ENCODE assay signal across 7 cellular contexts in genomic region chr3:132722165-132723023, GRCh38. TPM values are rescaled to one million over a fixed set of nuclear protein-coding genes. Genes with fewer than 3 reads are reported as not detected.
A peak's percentile ranks its signal among the peaks of the same experiment; 100 is the strongest.
DNase-seq lines count a peak whose midpoint lies in the region; ATAC-seq and TF ChIP-seq lines count a peak whose summit lies in the region.

NPHP3 (minus strand) TSS chr3:132722409; CDS start chr3:132722355, 54 bp downstream.

- intact Hi-C loops in sciatic nerve (cut with DNase I), result loop anchor here (10.0 kb wide), 1 partner anchor 702 kb away; no protein-coding TSS in a partner anchor

- peak; percentile 44 for ATAC-seq in GM18508 (IDR thresholded peaks at IDR 0.05; ENCODE audit: insufficient read depth, unreplicated experiment)
- peak; percentile 73 for ATAC-seq in HG02981 (IDR thresholded peaks at IDR 0.05; ENCODE audit: unreplicated experiment)
- ATAC-seq in sciatic nerve, result peak; percentile 96

- peaks cover 27% of the 10 kb centered on the region for H4K20me1 ChIP-seq in hepatocyte (ENCODE audit: insufficient read depth, poor library complexity, severe bottlenecking)

- peak within 1 kb of the TSS; percentile 91 for H3K4me2 ChIP-seq in hepatocyte

- WGBS in hepatocyte (ENCODE audit: low lambda C conversion rate, missing lambda C conversion rate), result 1% methylated on average over 18 of the region's 96 CpGs

- no peak for TF ChIP-seq CTCF in hepatocyte (IDR thresholded peaks at IDR 0.05; ENCODE audit: poor library complexity)

- H3K9me3 ChIP-seq in hepatocyte (ENCODE audit: low read depth), result no peaks in the 10 kb centered on the region

- DNase-seq in NCI-H2029 treated with DMSO at 0.1 percent for 48 hours (lab: John Stamatoyannopoulos, UW) (peak; percentile 88), T1000 (lab: John Stamatoyannopoulos, UW) (peak; percentile 96), astrocyte of the hippocampus (ENCODE audit: low read depth, low spot score) (peak; percentile 98), hepatocyte (ENCODE audit: low spot score) (peak; percentile 99), sciatic nerve (ENCODE audit: low spot score) (peak; percentile 99)

- peak within 1 kb of the TSS; percentile 94 for H3K4me3 ChIP-seq in hepatocyte

- peaks cover 23% of the 10 kb centered on the region for H3K4me1 ChIP-seq in hepatocyte (ENCODE audit: insufficient read depth)

- peak within 1 kb of the TSS; percentile 99 for H3K27ac ChIP-seq in hepatocyte

- peak within 1 kb of the TSS; percentile 92 for H2AFZ ChIP-seq in hepatocyte

- H3K79me2 ChIP-seq in hepatocyte, result peaks cover 32% of the 10 kb centered on the region

- no peaks in the 10 kb centered on the region for H3K36me3 ChIP-seq in hepatocyte (replicated peaks; ENCODE audit: insufficient read depth, low read depth)

- no peaks in the 10 kb centered on the region for H3K9me2 ChIP-seq in hepatocyte (replicated peaks; ENCODE audit: insufficient read depth)

- no peaks in the 10 kb centered on the region for H3K27me3 ChIP-seq in hepatocyte

RNA-seq across cellular contexts. Expression of gene NPHP3, which starts in this region (rescaled TPM):
- total RNA-seq in hepatocyte (22.5 and 25.6 TPM in 2 replicates), sciatic nerve (58.0 TPM)
- polyA plus RNA-seq in hepatocyte, result 12.0 and 13.1 TPM in 2 replicates

Comparison
In these comparisons a context has a peak if more than half of its experiments do, and no peak if none do; other contexts are left out.
1. Peak in every context shown above with its lines: DNase-seq, ATAC-seq, H3K4me3 ChIP-seq and H3K27ac ChIP-seq.
2. ATAC-seq: peak in every context shown above with its lines; median percentile 96 in sciatic nerve; 73 in HG02981; 44 in GM18508.